ENCODE assay signal across 8 cellular contexts in genomic region chr11:64859542-64860414, GRCh38. TPM values are rescaled to one million over a fixed set of nuclear protein-coding genes. Genes with fewer than 3 reads are reported as not detected.
DNase-seq lines count a peak whose midpoint lies in the region; ATAC-seq and TF ChIP-seq lines count a peak whose summit lies in the region.

No MANE protein-coding gene starts in this region.

- intact Hi-C loops in Calu3 (cut with micrococcal nuclease; ENCODE audit: unreplicated experiment) = no loop called here

- peaks cover 21% of the 10 kb centered on the region for H3K4me1 Mint-ChIP-seq in Calu3 (ENCODE audit: low read depth, unreplicated experiment)
- H3K4me1 Mint-ChIP-seq in activated CD4-positive, alpha-beta T cell treated with anti-CD3 and anti-CD28 coated beads, Interleukin-2, amount 10 ng/mL, durations not matched to agents 7 days and 5 days = peaks cover 94% of the 10 kb centered on the region
- peaks cover 53 to 92% (median 76%) of the 10 kb centered on the region in 3 donors for H3K4me1 Mint-ChIP-seq in naive B cell

- H3K27ac Mint-ChIP-seq in Calu3 (ENCODE audit: unreplicated experiment) (peak overlapping the region; percentile 4), naive B cell (peak overlapping the region; percentile 76 to 97 (median 95))
- peak overlapping the region; percentile 98 for H3K27ac Mint-ChIP-seq in activated CD4-positive, alpha-beta T cell treated with anti-CD3 and anti-CD28 coated beads, Interleukin-2, amount 10 ng/mL, durations not matched to agents 7 days and 5 days

- POLR2A ChIA-PET in activated CD4-positive, alpha-beta T cell treated with anti-CD3 and anti-CD28 coated beads, Interleukin-2, amount 10 ng/mL, durations not matched to agents 7 days and 5 days (lab: Charles Lee) = interaction anchor here (0.6 to 1.4 kb wide), 6 partner anchors 13 to 56 kb away, joined by 3 to 5 read pairs (median 3); no protein-coding TSS in a partner anchor

- no TSS peak for BruUV-seq in Calu3 (replicated peaks; lab: Mats Ljungman, UMichigan)

- H3K9me3 Mint-ChIP-seq in Calu3 (ENCODE audit: low read depth, unreplicated experiment) = no peaks in the 10 kb centered on the region
- H3K9me3 Mint-ChIP-seq in activated CD4-positive, alpha-beta T cell treated with anti-CD3 and anti-CD28 coated beads, Interleukin-2, amount 10 ng/mL, durations not matched to agents 7 days and 5 days = no peaks in the 10 kb centered on the region
- no peaks in the 10 kb centered on the region for H3K9me3 Mint-ChIP-seq in naive B cell

- no peak for TF ChIP-seq CTCF in Calu3 (IDR thresholded peaks at IDR 0.05; ENCODE audit: unreplicated experiment)

- no peak for DNase-seq in Calu3
- peak; percentile 82 for DNase-seq in activated CD4-positive, alpha-beta T cell treated with anti-CD3 and anti-CD28 coated beads, Interleukin-2, amount 10 ng/mL, durations not matched to agents 7 days and 5 days
- peak; percentile 60 for DNase-seq in naive B cell
- no peak for DNase-seq in NCI-H2081 (lab: John Stamatoyannopoulos, UW)
- DNase-seq in dermis blood vessel endothelial cell = no peak
- DNase-seq in NCI-H1436 treated with DMSO at 0.1 percent for 48 hours (lab: John Stamatoyannopoulos, UW) = no peak

- no peaks in the 10 kb centered on the region for H3K27me3 Mint-ChIP-seq in Calu3 (ENCODE audit: unreplicated experiment)
- no peaks in the 10 kb centered on the region for H3K27me3 Mint-ChIP-seq in activated CD4-positive, alpha-beta T cell treated with anti-CD3 and anti-CD28 coated beads, Interleukin-2, amount 10 ng/mL, durations not matched to agents 7 days and 5 days
- H3K27me3 Mint-ChIP-seq in naive B cell = no peaks in the 10 kb centered on the region

- ATAC-seq in GM19395 (IDR thresholded peaks at IDR 0.05; ENCODE audit: unreplicated experiment) = peak; percentile 85
- peak; percentile 69 for ATAC-seq in HG03432 (IDR thresholded peaks at IDR 0.05; ENCODE audit: unreplicated experiment)
- ATAC-seq in naive B cell (ENCODE audit: low read depth in 2 of 2) = peak; percentile 81 to 82

- H3K4me3 Mint-ChIP-seq in Calu3 (ENCODE audit: low read depth, unreplicated experiment) (no peak overlapping the region), naive B cell (peak overlapping the region; percentile 77 to 91 (median 82))
- H3K4me3 Mint-ChIP-seq in activated CD4-positive, alpha-beta T cell treated with anti-CD3 and anti-CD28 coated beads, Interleukin-2, amount 10 ng/mL, durations not matched to agents 7 days and 5 days = peak overlapping the region; percentile 74

- peaks cover 39% of the 10 kb centered on the region for H3K36me3 Mint-ChIP-seq in Calu3 (ENCODE audit: insufficient read depth, unreplicated experiment)
- peaks cover 62% of the 10 kb centered on the region for H3K36me3 Mint-ChIP-seq in activated CD4-positive, alpha-beta T cell treated with anti-CD3 and anti-CD28 coated beads, Interleukin-2, amount 10 ng/mL, durations not matched to agents 7 days and 5 days (ENCODE audit: low read depth)
- peaks cover 7 to 8% of the 10 kb centered on the region in 2 donors for H3K36me3 Mint-ChIP-seq in naive B cell

- CTCF ChIA-PET in Calu3 (lab: Charles Lee) = no interaction called here
- CTCF ChIA-PET in activated CD4-positive, alpha-beta T cell treated with anti-CD3 and anti-CD28 coated beads, Interleukin-2, amount 10 ng/mL, durations not matched to agents 7 days and 5 days (lab: Charles Lee) = interaction anchor here (0.6 to 32.1 kb wide), 6 partner anchors 10 to 96 kb away, joined by 3 to 732 read pairs (median 6); partner anchors contain the start of genes CDC42BPG and EHD1

RNA-seq across cellular contexts. Expression of gene CDC42BPG, which starts 15.3 kb away (rescaled TPM):
- total RNA-seq in Calu3 (2022) (26.5 and 33.0 TPM in 2 replicates), dermis blood vessel endothelial cell (0.34 and 0.37 TPM in 2 replicates)
- 1 to 10 TPM in 1 of 2 experiments, under 1 TPM in 1; 0.42 to 1.3 TPM for total RNA-seq in activated CD4-positive, alpha-beta T cell treated with anti-CD3 and anti-CD28 coated beads, Interleukin-2, amount 10 ng/mL, durations not matched to agents 7 days and 5 days
- under 1 TPM in 4 of 6 donors, not detected in 2; 0.17 to 0.57 (median 0.33) TPM for polyA plus RNA-seq in naive B cell (ENCODE audit: low read depth in 6 of 6)

RNA-seq across cellular contexts. Expression of gene EHD1, which starts 18.6 kb away (rescaled TPM):
- total RNA-seq in Calu3 (2022) (92.8 and 101 TPM in 2 replicates), dermis blood vessel endothelial cell (75.9 and 125 TPM in 2 replicates)
- 100 to 1,000 TPM; 131 to 149 TPM for total RNA-seq in activated CD4-positive, alpha-beta T cell treated with anti-CD3 and anti-CD28 coated beads, Interleukin-2, amount 10 ng/mL, durations not matched to agents 7 days and 5 days
- polyA plus RNA-seq in naive B cell (ENCODE audit: low read depth in 6 of 6) = 100 to 1,000 TPM in 2 of 6 donors, 10 to 100 TPM in 4; 65.3 to 119 (median 90.7) TPM

RNA-seq across cellular contexts. Expression of gene MEN1, which starts 49.4 kb away (rescaled TPM):
- total RNA-seq in Calu3 (2022) = 39.8 and 41.0 TPM in 2 replicates
- total RNA-seq in activated CD4-positive, alpha-beta T cell treated with anti-CD3 and anti-CD28 coated beads, Interleukin-2, amount 10 ng/mL, durations not matched to agents 7 days and 5 days = 10 to 100 TPM; 35.1 to 38.7 TPM
- 10 to 100 TPM; 12.3 to 49.5 (median 27.4) TPM for polyA plus RNA-seq in naive B cell (ENCODE audit: low read depth in 6 of 6)
- 20.1 and 38.7 TPM in 2 replicates for total RNA-seq in dermis blood vessel endothelial cell

RNA-seq across cellular contexts. Expression of gene MAP4K2, which starts 56.8 kb away (rescaled TPM):
- total RNA-seq in Calu3 (2022) (17.0 and 17.4 TPM in 2 replicates), dermis blood vessel endothelial cell (46.1 and 93.6 TPM in 2 replicates)
- total RNA-seq in activated CD4-positive, alpha-beta T cell treated with anti-CD3 and anti-CD28 coated beads, Interleukin-2, amount 10 ng/mL, durations not matched to agents 7 days and 5 days = 10 to 100 TPM; 86.6 to 91.2 TPM
- polyA plus RNA-seq in naive B cell (ENCODE audit: low read depth in 6 of 6) = 10 to 100 TPM; 29.8 to 65.0 (median 39.7) TPM

RNA-seq across cellular contexts. Expression of gene ATG2A, which starts 57.2 kb away (rescaled TPM):
- total RNA-seq in Calu3 (2022) = 29.6 and 35.8 TPM in 2 replicates
- total RNA-seq in activated CD4-positive, alpha-beta T cell treated with anti-CD3 and anti-CD28 coated beads, Interleukin-2, amount 10 ng/mL, durations not matched to agents 7 days and 5 days = 10 to 100 TPM; 23.0 to 25.7 TPM
- 1 to 10 TPM in 5 of 6 donors, not detected in 1; 2.8 to 5.0 (median 3.4) TPM for polyA plus RNA-seq in naive B cell (ENCODE audit: low read depth in 6 of 6)
- total RNA-seq in dermis blood vessel endothelial cell = 17.7 and 24.8 TPM in 2 replicates

Comparison
In these comparisons a context has a peak if more than half of its experiments do, and no peak if none do; other contexts are left out.
1. DNase-seq: peak in activated CD4-positive, alpha-beta T cell treated with anti-CD3 and anti-CD28 coated beads, Interleukin-2, amount 10 ng/mL, durations not matched to agents 7 days and 5 days (single experiment) and naive B cell (single experiment); none in Calu3 (single experiment), NCI-H2081 (0 of 2), dermis blood vessel endothelial cell (single experiment) and NCI-H1436 treated with DMSO at 0.1 percent for 48 hours (single experiment).
2. H3K27ac Mint-ChIP-seq: peak in every context shown above with its lines; median percentile 98 in activated CD4-positive, alpha-beta T cell treated with anti-CD3 and anti-CD28 coated beads, Interleukin-2, amount 10 ng/mL, durations not matched to agents 7 days and 5 days; 95 in naive B cell; 4 in Calu3.
3. RNA of gene CDC42BPG, which starts 15.3 kb away (total RNA-seq): 26.5 to 33.0 TPM in Calu3; 0.42 to 1.3 TPM in activated CD4-positive, alpha-beta T cell treated with anti-CD3 and anti-CD28 coated beads, Interleukin-2, amount 10 ng/mL, durations not matched to agents 7 days and 5 days and 0.34 to 0.37 TPM in dermis blood vessel endothelial cell; every median in the first group is over 10 times any median in the second.
4. Peak in every context shown above with its lines, with median percentiles within 50 percentile points of each other: ATAC-seq.